Comparison of ENCODE assay signal across 10 cellular contexts in the genomic region with DNA sequence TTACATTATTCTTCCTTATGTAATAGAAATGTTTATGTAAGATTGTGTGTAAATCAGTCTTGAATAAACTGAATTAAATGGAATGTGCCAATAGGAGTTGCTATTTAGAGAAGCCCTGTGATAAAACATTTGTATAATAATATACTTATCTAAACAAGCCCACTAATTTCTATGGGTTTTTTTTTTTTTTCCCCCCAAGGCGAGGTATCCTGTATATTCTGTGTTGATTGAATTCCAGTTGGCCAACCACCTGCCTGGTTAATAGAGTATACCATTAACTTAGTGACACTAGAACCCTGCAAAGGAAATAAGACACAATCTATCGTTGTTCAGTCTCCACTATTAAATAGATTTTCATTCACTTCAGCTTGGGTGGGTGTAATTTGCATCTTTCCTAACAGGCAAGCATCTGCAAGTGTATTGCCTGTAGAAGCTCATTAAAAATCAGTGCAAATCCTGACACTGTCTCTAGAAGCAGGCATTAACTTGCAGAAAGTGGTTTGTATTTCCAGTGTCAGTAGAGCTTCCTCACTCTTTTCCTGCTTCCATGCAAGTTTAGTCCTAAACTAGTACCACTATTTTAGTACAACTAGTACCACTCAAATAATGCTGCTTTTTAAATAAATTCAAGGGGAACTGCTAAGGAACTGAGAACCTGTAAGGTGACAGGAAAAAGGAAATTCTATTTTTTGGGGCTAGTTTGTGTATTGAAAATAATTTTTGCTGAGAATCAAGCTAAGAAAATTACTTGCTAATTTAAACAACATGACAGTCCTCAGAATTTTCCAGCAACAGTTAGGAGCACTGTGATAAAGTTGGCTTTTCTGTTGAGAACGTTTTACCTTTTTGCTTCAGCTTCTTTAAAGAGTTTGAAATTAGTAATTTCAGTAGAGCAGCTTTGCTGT.
DNase-seq lines count a peak whose midpoint lies in the region; ATAC-seq, FAIRE-seq and TF ChIP-seq lines count a peak whose summit lies in the region.
"Had no signal": no experiment of that assay in that cellular context is flagged by ENCODE, and none has a peak within 500 bp of the region (broad histone marks: within the 10 kb centered on the region; RNA-seq: fewer than 3 reads in every experiment).

No MANE protein-coding gene starts in this region.

- H3K4me1 ChIP-seq in A549 = peaks cover 43% of the 10 kb centered on the region
- H3K4me1 ChIP-seq in right lobe of liver = peaks cover 0 to 36% (median 7%) of the 10 kb centered on the region in 4 donors

- no peak for FAIRE-seq in A549 (lab: Jason Lieb, UNC)
- no peak for FAIRE-seq in H54 (lab: Jason Lieb, UNC)
- FAIRE-seq: K562 had no signal

- H3K27ac Mint-ChIP-seq in HFFc6 = peak overlapping the region; percentile 20; the same call in 1 of the 2 replicates
- H3K27ac Mint-ChIP-seq in T-helper 2 cell treated with Interferon-gamma antibody and Interleukin-4, amounts not matched to agents 5 μg/mL and 100 μg/mL, for 36 hours = no peak overlapping the region
- H3K27ac Mint-ChIP-seq: activated naive CD8-positive, alpha-beta T cell treated with anti-CD3 and anti-CD28 coated beads, Interleukin-2, amount 10 ng/mL, durations not matched to agents 7 days and 5 days had no signal

- H3K36me3 ChIP-seq in WERI-Rb-1 (peaks cover 2% of the 10 kb centered on the region; the same call in 1 of the 2 replicates), right lobe of liver (no peaks in the 10 kb centered on the region)

- WGBS in A549 (ENCODE audit: missing lambda C conversion rate) = 4% methylated on average over 3 of the region's 3 CpGs
- 27% methylated on average over 3 of the region's 3 CpGs for WGBS in right lobe of liver (ENCODE audit: insufficient coverage, low coverage, low lambda C conversion rate, missing lambda C conversion rate)

- POLR2A ChIA-PET in A549 (lab: Yijun Ruan, JAX) = no interaction called here

- peak overlapping the region; percentile 73 for H3K4me2 ChIP-seq in A549

- TF ChIP-seq EP300 in A549 (IDR thresholded peaks at IDR 0.05) = no peak

- H3K9me3 Mint-ChIP-seq in HFFc6 = no peaks in the 10 kb centered on the region
- H3K9me3 Mint-ChIP-seq in T-helper 2 cell treated with Interferon-gamma antibody and Interleukin-4, amounts not matched to agents 5 μg/mL and 100 μg/mL, for 36 hours = no peaks in the 10 kb centered on the region
- H3K9me3 Mint-ChIP-seq: activated naive CD8-positive, alpha-beta T cell treated with anti-CD3 and anti-CD28 coated beads, Interleukin-2, amount 10 ng/mL, durations not matched to agents 7 days and 5 days had no signal

- ATAC-seq in A549 (no peak), right lobe of liver (peak; percentile 70 to 79 (median 75))
- ATAC-seq: K562 had no signal

- H3K36me3 Mint-ChIP-seq in HFFc6 (ENCODE audit: low read depth) = no peaks in the 10 kb centered on the region
- H3K36me3 Mint-ChIP-seq in T-helper 2 cell treated with Interferon-gamma antibody and Interleukin-4, amounts not matched to agents 5 μg/mL and 100 μg/mL, for 36 hours (ENCODE audit: low read depth) = no peaks in the 10 kb centered on the region
- H3K36me3 Mint-ChIP-seq: activated naive CD8-positive, alpha-beta T cell treated with anti-CD3 and anti-CD28 coated beads, Interleukin-2, amount 10 ng/mL, durations not matched to agents 7 days and 5 days had no signal

- intact Hi-C loops in right lobe of liver (cut with DNase I) = no loop called here

- no peaks in the 10 kb centered on the region for H3K27me3 ChIP-seq in WERI-Rb-1 (ENCODE audit: insufficient read depth, low read depth, severe bottlenecking)
- no peaks in the 10 kb centered on the region for H3K27me3 ChIP-seq in right lobe of liver

- peaks cover 2% of the 10 kb centered on the region; the same call in 1 of the 2 replicates for H3K27me3 Mint-ChIP-seq in HFFc6 (ENCODE audit: insufficient read depth)
- H3K27me3 Mint-ChIP-seq in T-helper 2 cell treated with Interferon-gamma antibody and Interleukin-4, amounts not matched to agents 5 μg/mL and 100 μg/mL, for 36 hours (ENCODE audit: low read depth) = no peaks in the 10 kb centered on the region
- H3K27me3 Mint-ChIP-seq: activated naive CD8-positive, alpha-beta T cell treated with anti-CD3 and anti-CD28 coated beads, Interleukin-2, amount 10 ng/mL, durations not matched to agents 7 days and 5 days had no signal

- H3K9me3 ChIP-seq in A549 (no peaks in the 10 kb centered on the region), WERI-Rb-1 (ENCODE audit: severe bottlenecking) (no peaks in the 10 kb centered on the region), right lobe of liver (no peaks in the 10 kb centered on the region)

- CTCF ChIA-PET in A549 (lab: Yijun Ruan, JAX) = interaction anchor here (0.6 to 1.5 kb wide), 3 partner anchors 13 to 31 kb away, joined by 3 to 4 read pairs (median 3); no protein-coding TSS in a partner anchor

- TF ChIP-seq RAD21 in A549 (conservative IDR thresholded peaks at IDR 0.05 in 1 of 2, IDR thresholded peaks at IDR 0.05 in 1 of 2) = no peak

- TF ChIP-seq CTCF in A549 (IDR thresholded peaks at IDR 0.05) (no peak), HFFc6 (IDR thresholded peaks at IDR 0.05) (no peak), WERI-Rb-1 (IDR thresholded peaks at IDR 0.05; ENCODE audit: low read depth, low read length) (no peak), right lobe of liver (IDR thresholded peaks at IDR 0.05) (no peak)

- DNase-seq in A549 (ENCODE audit: low read depth in 1 of 2, low spot score in 1 of 2) = no peak
- no peak for DNase-seq in HFFc6
- no peak for DNase-seq in WERI-Rb-1
- DNase-seq in right lobe of liver = no peak
- no peak for DNase-seq in H54 (ENCODE audit: insufficient read length, low spot score)
- no peak for DNase-seq in NCI-H187 (lab: John Stamatoyannopoulos, UW)
- no peak for DNase-seq in RPMI8226
- DNase-seq in T-helper 2 cell treated with Interferon-gamma antibody and Interleukin-4, amounts not matched to agents 5 μg/mL and 100 μg/mL, for 36 hours (ENCODE audit: low spot score) = no peak
- DNase-seq: activated naive CD8-positive, alpha-beta T cell treated with anti-CD3 and anti-CD28 coated beads, Interleukin-2, amount 10 ng/mL, durations not matched to agents 7 days and 5 days had no signal

- TF ChIP-seq POLR2A in A549 (IDR thresholded peaks at IDR 0.05; ENCODE audit: low read length) = no peak
- peak; percentile 48 for TF ChIP-seq POLR2A in right lobe of liver (IDR thresholded peaks at IDR 0.05)
- TF ChIP-seq POLR2A in H54 (IDR thresholded peaks at IDR 0.05; ENCODE audit: low read depth, low read length) = no peak

- H3K4me3 Mint-ChIP-seq in HFFc6 = peak overlapping the region; percentile 22
- no peak overlapping the region for H3K4me3 Mint-ChIP-seq in T-helper 2 cell treated with Interferon-gamma antibody and Interleukin-4, amounts not matched to agents 5 μg/mL and 100 μg/mL, for 36 hours
- H3K4me3 Mint-ChIP-seq: activated naive CD8-positive, alpha-beta T cell treated with anti-CD3 and anti-CD28 coated beads, Interleukin-2, amount 10 ng/mL, durations not matched to agents 7 days and 5 days had no signal

- H3K4me3 ChIP-seq in A549 (no peak overlapping the region), WERI-Rb-1 (ENCODE audit: low read depth, low read length) (peak overlapping the region; percentile 30), right lobe of liver (peak overlapping the region in 2 of 3 donors; percentile 0 to 19)
- H3K4me3 ChIP-seq: K562 had no signal

- peaks cover 46% of the 10 kb centered on the region for H3K4me1 Mint-ChIP-seq in HFFc6 (ENCODE audit: low read depth)
- peaks cover 19% of the 10 kb centered on the region for H3K4me1 Mint-ChIP-seq in T-helper 2 cell treated with Interferon-gamma antibody and Interleukin-4, amounts not matched to agents 5 μg/mL and 100 μg/mL, for 36 hours (ENCODE audit: low read depth)

- H3K27ac ChIP-seq in A549 (peak overlapping the region; percentile 27 to 74; a peak in 4 of 6 replicates), WERI-Rb-1 (peak overlapping the region; percentile 85), right lobe of liver (peak overlapping the region; percentile 71 to 86 (median 71))

TF ChIP-seq in A549, 52 proteins besides CTCF, POLR2A, EP300 and RAD21:
- no peak for TF ChIP-seq RNF2 (IDR thresholded peaks at IDR 0.05; ENCODE audit: borderline replicate concordance, low read depth)

Comparison
In these comparisons a context has a peak if more than half of its experiments do, and no peak if none do; other contexts are left out.
1. ATAC-seq: peak in right lobe of liver (4 of 4); none in A549 (0 of 2).
2. Peak in every context shown above with its lines, with median percentiles within 50 percentile points of each other: H3K27ac ChIP-seq.